In genomic region chr13:19153782-19154450, GRCh38 we compare ENCODE assay signal across 16 cellular contexts. TPM values are rescaled to one million over a fixed set of nuclear protein-coding genes. Genes with fewer than 3 reads are reported as not detected.
DNase-seq lines count a peak whose midpoint lies in the region; ATAC-seq and TF ChIP-seq lines count a peak whose summit lies in the region.
"Had no signal": no experiment of that assay in that cellular context is flagged by ENCODE, and none has a peak within 500 bp of the region (broad histone marks: within the 10 kb centered on the region; RNA-seq: fewer than 3 reads in every experiment).

No MANE protein-coding gene starts in this region.

- intact Hi-C loops in activated CD8-positive, alpha-beta T cell treated with anti-CD3 and anti-CD28 coated beads for 36 hours (cut with micrococcal nuclease) = no loop called here
- intact Hi-C loops in Calu3 (cut with micrococcal nuclease; ENCODE audit: unreplicated experiment) = no loop called here

- H3K9me3 Mint-ChIP-seq in activated CD8-positive, alpha-beta T cell treated with anti-CD3 and anti-CD28 coated beads for 36 hours = peaks cover 2% of the 10 kb centered on the region
- peaks cover 2% of the 10 kb centered on the region for H3K9me3 Mint-ChIP-seq in activated CD8-positive, alpha-beta T cell treated with anti-CD3 and anti-CD28 coated beads, Interleukin-2, amount 10 ng/mL, durations not matched to agents 7 days and 5 days (ENCODE audit: insufficient read depth)
- peaks cover 6% of the 10 kb centered on the region for H3K9me3 Mint-ChIP-seq in Calu3 (ENCODE audit: low read depth, unreplicated experiment)

- H3K27ac Mint-ChIP-seq in activated CD8-positive, alpha-beta T cell treated with anti-CD3 and anti-CD28 coated beads for 36 hours = no peak overlapping the region
- H3K27ac Mint-ChIP-seq in activated CD8-positive, alpha-beta T cell treated with anti-CD3 and anti-CD28 coated beads, Interleukin-2, amount 10 ng/mL, durations not matched to agents 7 days and 5 days = no peak overlapping the region
- no peak overlapping the region for H3K27ac Mint-ChIP-seq in Calu3 (ENCODE audit: unreplicated experiment)
- H3K27ac Mint-ChIP-seq: activated naive CD8-positive, alpha-beta T cell; stimulated activated memory B cell treated with anti-CD40 and anti-IgM and Interleukin-4, amounts not matched to agents 10 μg/mL and 1 μg/mL and 100 μg/mL, for 72 hours had no signal

- H3K27ac ChIP-seq in OCI-LY1 (ENCODE audit: low read depth, low read length, poor library complexity, severe bottlenecking) = no peak overlapping the region
- H3K27ac ChIP-seq: esophagus squamous epithelium, SK-N-MC had no signal

- peak; percentile 30 for DNase-seq in activated CD8-positive, alpha-beta T cell treated with anti-CD3 and anti-CD28 coated beads for 36 hours
- DNase-seq in activated CD8-positive, alpha-beta T cell treated with anti-CD3 and anti-CD28 coated beads, Interleukin-2, amount 10 ng/mL, durations not matched to agents 7 days and 5 days = no peak
- DNase-seq in GM13976 (ENCODE audit: low spot score) (peak; percentile 18), mesenteric fat pad (ENCODE audit: low spot score) (peak; percentile 76), Calu3 (no peak), NOMO-1 treated with DMSO at 0.1 percent for 48 hours (lab: John Stamatoyannopoulos, UW; ENCODE audit: unreplicated experiment) (no peak), iPS-NIHi7 (ENCODE audit: extremely low spot score) (no peak)
- DNase-seq: activated CD4-positive, alpha-beta T cell treated with anti-CD3 and anti-CD28 coated beads for 4 hours; esophagus squamous epithelium; mesendoderm had no signal

- BruUV-seq in Calu3 (replicated peaks; lab: Mats Ljungman, UMichigan) = no TSS peak

- no peaks in the 10 kb centered on the region for H4K20me1 ChIP-seq in OCI-LY1 (ENCODE audit: insufficient read depth, low read length)
- H4K20me1 ChIP-seq: BLaER1 had no signal

- H3F3A ChIP-seq in OCI-LY1 (ENCODE audit: insufficient read depth, low read length) = no peaks in the 10 kb centered on the region

- in situ Hi-C loops in GM13976 (cut with MboI; ENCODE audit: low sequenced_read_pairs, unreplicated experiment) = no loop called here

- H3K27me3 Mint-ChIP-seq in activated CD8-positive, alpha-beta T cell treated with anti-CD3 and anti-CD28 coated beads for 36 hours = no peaks in the 10 kb centered on the region
- no peaks in the 10 kb centered on the region for H3K27me3 Mint-ChIP-seq in activated CD8-positive, alpha-beta T cell treated with anti-CD3 and anti-CD28 coated beads, Interleukin-2, amount 10 ng/mL, durations not matched to agents 7 days and 5 days (ENCODE audit: low read depth)
- no peaks in the 10 kb centered on the region for H3K27me3 Mint-ChIP-seq in Calu3 (ENCODE audit: unreplicated experiment)
- H3K27me3 Mint-ChIP-seq: stimulated activated memory B cell treated with anti-CD40 and anti-IgM and Interleukin-4, amounts not matched to agents 10 μg/mL and 1 μg/mL and 100 μg/mL, for 72 hours had no signal

- no peaks in the 10 kb centered on the region for H3K36me3 Mint-ChIP-seq in activated CD8-positive, alpha-beta T cell treated with anti-CD3 and anti-CD28 coated beads for 36 hours (ENCODE audit: low read depth)
- no peaks in the 10 kb centered on the region for H3K36me3 Mint-ChIP-seq in activated CD8-positive, alpha-beta T cell treated with anti-CD3 and anti-CD28 coated beads, Interleukin-2, amount 10 ng/mL, durations not matched to agents 7 days and 5 days (ENCODE audit: low read depth)
- no peaks in the 10 kb centered on the region for H3K36me3 Mint-ChIP-seq in Calu3 (ENCODE audit: insufficient read depth, unreplicated experiment)
- H3K36me3 Mint-ChIP-seq: activated naive CD8-positive, alpha-beta T cell; stimulated activated memory B cell treated with anti-CD40 and anti-IgM and Interleukin-4, amounts not matched to agents 10 μg/mL and 1 μg/mL and 100 μg/mL, for 72 hours had no signal

- H3K9ac ChIP-seq in OCI-LY1 (ENCODE audit: low read length) = no peak overlapping the region
- H3K9ac ChIP-seq: BLaER1 had no signal

- H3K4me1 Mint-ChIP-seq in activated CD8-positive, alpha-beta T cell treated with anti-CD3 and anti-CD28 coated beads for 36 hours (ENCODE audit: low read depth) = no peaks in the 10 kb centered on the region
- H3K4me1 Mint-ChIP-seq in activated CD8-positive, alpha-beta T cell treated with anti-CD3 and anti-CD28 coated beads, Interleukin-2, amount 10 ng/mL, durations not matched to agents 7 days and 5 days (ENCODE audit: low read depth) = no peaks in the 10 kb centered on the region
- H3K4me1 Mint-ChIP-seq in Calu3 (ENCODE audit: low read depth, unreplicated experiment) = no peaks in the 10 kb centered on the region
- H3K4me1 Mint-ChIP-seq: stimulated activated memory B cell treated with anti-CD40 and anti-IgM and Interleukin-4, amounts not matched to agents 10 μg/mL and 1 μg/mL and 100 μg/mL, for 72 hours had no signal

- H3K4me2 ChIP-seq in OCI-LY1 (ENCODE audit: low read length) = no peak overlapping the region

- no peaks in the 10 kb centered on the region for H3K27me3 ChIP-seq in OCI-LY1 (ENCODE audit: insufficient read depth, low read length)
- H3K27me3 ChIP-seq: BLaER1, esophagus squamous epithelium had no signal

- H3K4me3 ChIP-seq in OCI-LY1 (ENCODE audit: low read depth, low read length, poor library complexity, severe bottlenecking) = no peak overlapping the region
- H3K4me3 ChIP-seq: BLaER1, esophagus squamous epithelium, SK-N-MC had no signal

- H3K79me2 ChIP-seq in OCI-LY1 (ENCODE audit: insufficient read depth, low read length) = no peaks in the 10 kb centered on the region

- no peak overlapping the region for H2AFZ ChIP-seq in OCI-LY1 (ENCODE audit: low read length)

- peak; percentile 56 for ATAC-seq in activated CD8-positive, alpha-beta T cell treated with anti-CD3 and anti-CD28 coated beads for 36 hours
- ATAC-seq in activated CD8-positive, alpha-beta T cell treated with anti-CD3 and anti-CD28 coated beads, Interleukin-2, amount 10 ng/mL, durations not matched to agents 7 days and 5 days = no peak
- ATAC-seq: stimulated activated memory B cell treated with anti-CD40 and anti-IgM and Interleukin-4, amounts not matched to agents 10 μg/mL and 1 μg/mL and 100 μg/mL, for 72 hours had no signal

- H3K9me2 ChIP-seq in OCI-LY1 (ENCODE audit: low read depth, low read length) = no peaks in the 10 kb centered on the region

- H3K4me1 ChIP-seq in OCI-LY1 (ENCODE audit: insufficient read depth, low read length, severe bottlenecking) = no peaks in the 10 kb centered on the region
- H3K4me1 ChIP-seq: esophagus squamous epithelium had no signal

- H3K4me3 Mint-ChIP-seq in activated CD8-positive, alpha-beta T cell treated with anti-CD3 and anti-CD28 coated beads for 36 hours = no peak overlapping the region
- no peak overlapping the region for H3K4me3 Mint-ChIP-seq in activated CD8-positive, alpha-beta T cell treated with anti-CD3 and anti-CD28 coated beads, Interleukin-2, amount 10 ng/mL, durations not matched to agents 7 days and 5 days
- H3K4me3 Mint-ChIP-seq in Calu3 (ENCODE audit: low read depth, unreplicated experiment) = no peak overlapping the region
- H3K4me3 Mint-ChIP-seq: activated naive CD8-positive, alpha-beta T cell; stimulated activated memory B cell treated with anti-CD40 and anti-IgM and Interleukin-4, amounts not matched to agents 10 μg/mL and 1 μg/mL and 100 μg/mL, for 72 hours had no signal

- H3K9me3 ChIP-seq in OCI-LY1 (ENCODE audit: low read length) = no peaks in the 10 kb centered on the region
- H3K9me3 ChIP-seq: BLaER1 had no signal

- peak; percentile 32 for TF ChIP-seq CTCF in activated CD8-positive, alpha-beta T cell treated with anti-CD3 and anti-CD28 coated beads for 36 hours (IDR thresholded peaks at IDR 0.05)
- no peak for TF ChIP-seq CTCF in GM13976 (IDR thresholded peaks at IDR 0.05; ENCODE audit: borderline replicate concordance, control extremely low read depth, extremely low read depth, insufficient read depth, missing control alignments)
- peak; percentile 55 for TF ChIP-seq CTCF in OCI-LY1 (IDR thresholded peaks at IDR 0.05; ENCODE audit: low read length)
- no peak for TF ChIP-seq CTCF in Calu3 (IDR thresholded peaks at IDR 0.05; ENCODE audit: unreplicated experiment)

- CTCF ChIA-PET in activated CD8-positive, alpha-beta T cell treated with anti-CD3 and anti-CD28 coated beads for 36 hours (lab: Charles Lee) = interaction anchor here (1.0 to 1.1 kb wide), 2 partner anchors 52 to 91 kb away, joined by 3 read pairs; no protein-coding TSS in a partner anchor
- CTCF ChIA-PET in activated CD8-positive, alpha-beta T cell treated with anti-CD3 and anti-CD28 coated beads, Interleukin-2, amount 10 ng/mL, durations not matched to agents 7 days and 5 days (lab: Charles Lee) = interaction anchor here (1.0 kb wide), 1 partner anchor 10 kb away, joined by 3 read pairs; no protein-coding TSS in a partner anchor
- CTCF ChIA-PET in Calu3 (lab: Charles Lee) = no interaction called here

- POLR2A ChIA-PET in activated CD8-positive, alpha-beta T cell treated with anti-CD3 and anti-CD28 coated beads for 36 hours (lab: Charles Lee) = no interaction called here
- POLR2A ChIA-PET in activated CD8-positive, alpha-beta T cell treated with anti-CD3 and anti-CD28 coated beads, Interleukin-2, amount 10 ng/mL, durations not matched to agents 7 days and 5 days (lab: Charles Lee) = no interaction called here

- H3K36me3 ChIP-seq in OCI-LY1 (ENCODE audit: insufficient read depth, low read length) = no peaks in the 10 kb centered on the region
- H3K36me3 ChIP-seq: BLaER1, esophagus squamous epithelium had no signal

RNA-seq across cellular contexts. Expression of gene TUBA3C, which starts 27.7 kb away (rescaled TPM):
- not detected for total RNA-seq in activated CD8-positive, alpha-beta T cell treated with anti-CD3 and anti-CD28 coated beads for 36 hours
- total RNA-seq in activated CD8-positive, alpha-beta T cell treated with anti-CD3 and anti-CD28 coated beads, Interleukin-2, amount 10 ng/mL, durations not matched to agents 7 days and 5 days = not detected
- not detected for total RNA-seq in mesenteric fat pad
- total RNA-seq in Calu3 (2022) = not detected in 2 replicates
- total RNA-seq: esophagus squamous epithelium, osteoblast had no signal

Comparison
In these comparisons a context has a peak if more than half of its experiments do, and no peak if none do; other contexts are left out.
1. DNase-seq: peak in activated CD8-positive, alpha-beta T cell treated with anti-CD3 and anti-CD28 coated beads for 36 hours (single experiment), GM13976 (single experiment) and mesenteric fat pad (single experiment); none in activated CD8-positive, alpha-beta T cell treated with anti-CD3 and anti-CD28 coated beads, Interleukin-2, amount 10 ng/mL, durations not matched to agents 7 days and 5 days (single experiment), Calu3 (single experiment), NOMO-1 treated with DMSO at 0.1 percent for 48 hours (single experiment) and iPS-NIHi7 (single experiment).
2. CTCF ChIP-seq: peak in activated CD8-positive, alpha-beta T cell treated with anti-CD3 and anti-CD28 coated beads for 36 hours (single experiment) and OCI-LY1 (single experiment); none in GM13976 (single experiment) and Calu3 (single experiment).